ENCODE assay signal across 9 cellular contexts in the genomic region with DNA sequence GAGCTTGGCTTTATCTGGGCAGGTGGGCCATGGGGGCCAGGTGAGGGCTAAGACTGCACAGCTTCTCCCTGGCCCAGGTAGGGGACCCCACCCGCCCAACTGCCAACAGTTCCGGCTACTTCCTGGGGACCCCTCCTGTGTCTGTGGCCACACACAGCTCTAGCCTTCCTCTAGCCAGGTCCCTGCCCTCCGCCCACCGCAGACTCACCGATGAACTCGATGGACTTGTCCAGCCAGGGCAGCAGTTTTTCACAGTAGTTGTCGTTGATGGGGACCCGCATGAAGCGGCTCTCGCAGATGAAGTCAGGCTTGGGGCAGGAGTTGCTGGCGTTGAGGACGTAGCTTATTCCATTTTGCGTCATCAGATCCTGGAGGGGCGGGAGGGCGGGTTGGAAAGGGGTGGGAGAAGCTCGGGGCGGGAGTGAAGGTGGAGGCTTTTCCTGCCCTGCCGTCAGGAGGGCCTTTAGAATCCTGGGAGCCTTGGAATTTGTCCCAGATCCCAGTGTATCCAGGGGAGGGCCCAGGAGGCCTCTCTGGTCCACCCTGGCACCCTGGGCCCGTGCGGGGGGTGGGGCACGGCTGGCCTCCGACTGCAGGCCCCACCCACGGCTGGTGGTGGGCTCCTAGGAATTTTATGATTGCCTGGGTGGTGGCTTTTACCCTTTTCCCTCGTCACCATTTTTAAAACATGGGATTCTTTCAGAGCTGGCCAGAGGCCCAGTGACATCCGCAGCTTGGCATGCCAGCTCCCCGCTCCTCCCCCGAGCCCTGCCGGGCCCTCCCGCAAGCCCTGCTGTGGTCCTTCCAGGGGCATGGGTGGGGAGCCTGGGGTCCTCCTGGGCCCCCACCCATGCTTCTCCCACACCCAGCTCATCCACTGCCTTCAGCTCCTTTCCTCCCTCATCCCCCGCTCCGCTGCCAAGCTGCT. TPM values are rescaled to one million over a fixed set of nuclear protein-coding genes. Genes with fewer than 3 reads are reported as not detected.
A peak's percentile ranks its signal among the peaks of the same experiment; 100 is the strongest.
DNase-seq lines count a peak whose midpoint lies in the region; ATAC-seq, FAIRE-seq and TF ChIP-seq lines count a peak whose summit lies in the region.
"Had no signal": no experiment of that assay in that cellular context is flagged by ENCODE, and none has a peak within 500 bp of the region (broad histone marks: within the 10 kb centered on the region; RNA-seq: fewer than 3 reads in every experiment).

No MANE protein-coding gene starts in this region.

- H3K4me1 ChIP-seq in astrocyte (ENCODE audit: insufficient read depth, low read length) (peaks cover 22% of the 10 kb centered on the region), left ventricle myocardium inferior (peaks cover 63% of the 10 kb centered on the region), sigmoid colon (peaks cover 0 to 42% (median 34%) of the 10 kb centered on the region in 4 donors)

- intact Hi-C loops in left ventricle myocardium inferior (cut with micrococcal nuclease) (no loop called here), sigmoid colon (cut with DNase I) (loop anchor here (1.0 to 5.0 kb wide), 2 partner anchors 14 to 96 kb away; partner anchors contain the start of gene DUSP8)

- peak overlapping the region; percentile 44 for H3K4me2 ChIP-seq in astrocyte (ENCODE audit: low read length)

- WGBS in sigmoid colon, 2 donors: 34 to 59% methylated on average over 31 of the region's 31 CpGs

- H4K20me1 ChIP-seq in astrocyte (ENCODE audit: insufficient read depth, low read length): peaks cover 56% of the 10 kb centered on the region

- peaks cover 8% of the 10 kb centered on the region for H3K36me3 Mint-ChIP-seq in astrocyte (ENCODE audit: low read depth, unreplicated experiment)

- peak overlapping the region; percentile 57 for H3K9ac ChIP-seq in astrocyte (ENCODE audit: low read length)

- peaks cover 3% of the 10 kb centered on the region for H3K4me1 Mint-ChIP-seq in astrocyte (ENCODE audit: low read depth, unreplicated experiment)

- H3K27me3 Mint-ChIP-seq in astrocyte (ENCODE audit: low read depth, unreplicated experiment): peaks cover 3% of the 10 kb centered on the region

- H3K9me3 ChIP-seq in astrocyte (ENCODE audit: insufficient read depth, low read depth, low read length) (no peaks in the 10 kb centered on the region), left ventricle myocardium inferior (replicated peaks) (no peaks in the 10 kb centered on the region), sigmoid colon (no peaks in the 10 kb centered on the region)

- H3K4me3 ChIP-seq in astrocyte (ENCODE audit: insufficient read depth, low read depth, low read length) (no peak overlapping the region), left ventricle myocardium inferior (peak overlapping the region; percentile 29), sigmoid colon (peak overlapping the region in 1 of 4 donors; percentile 10)

- H3K36me3 ChIP-seq in astrocyte (ENCODE audit: insufficient read depth, low read length) (no peaks in the 10 kb centered on the region), left ventricle myocardium inferior (peaks cover 28% of the 10 kb centered on the region), sigmoid colon (peaks cover 0 to 20% (median 7%) of the 10 kb centered on the region in 4 donors)

- no peak for FAIRE-seq in astrocyte (lab: Jason Lieb, UNC)

- no peak overlapping the region for H3K4me3 Mint-ChIP-seq in astrocyte (ENCODE audit: unreplicated experiment)

- peak; percentile 41 for DNase-seq in GM04503 (ENCODE audit: low read depth)
- DNase-seq in astrocyte (ENCODE audit: low read depth): peak; percentile 74
- no peak for DNase-seq in left ventricle myocardium inferior
- peak; percentile 93 for DNase-seq in sigmoid colon
- DNase-seq in middle frontal gyrus (ENCODE audit: extremely low spot score, low spot score): no peak
- no peak for DNase-seq in SIG-M5 (lab: John Stamatoyannopoulos, UW)

- ATAC-seq in HG02840 (IDR thresholded peaks at IDR 0.05; ENCODE audit: low FRiP score, unreplicated experiment) (no peak), HG03135 (IDR thresholded peaks at IDR 0.05; ENCODE audit: unreplicated experiment) (no peak)

- no peaks in the 10 kb centered on the region for H3K79me2 ChIP-seq in astrocyte (ENCODE audit: insufficient read depth, low read length)

- no peak overlapping the region for H3K27ac Mint-ChIP-seq in astrocyte (ENCODE audit: unreplicated experiment)

- H3K9me3 Mint-ChIP-seq in astrocyte (ENCODE audit: unreplicated experiment): no peaks in the 10 kb centered on the region

- no peak overlapping the region for H2AFZ ChIP-seq in astrocyte (ENCODE audit: low read depth, low read length)

- peak in 1 of 4 donors; percentile 61 for TF ChIP-seq EP300 in sigmoid colon (IDR thresholded peaks at IDR 0.05)

- peak in 1 of 2 donors; percentile 9 for TF ChIP-seq POLR2A in sigmoid colon (IDR thresholded peaks at IDR 0.05)

- peak overlapping the region; percentile 69 for H3K27ac ChIP-seq in astrocyte (ENCODE audit: low read depth, low read length)
- H3K27ac ChIP-seq in left ventricle myocardium inferior (replicated peaks): peak overlapping the region; percentile 90
- peak overlapping the region; percentile 92 to 99 (median 95) for H3K27ac ChIP-seq in sigmoid colon

- no peak for TF ChIP-seq CTCF in astrocyte (IDR thresholded peaks at IDR 0.05; ENCODE audit: insufficient read depth, low read depth, low read length)
- TF ChIP-seq CTCF in left ventricle myocardium inferior (IDR thresholded peaks at IDR 0.05; ENCODE audit: borderline replicate concordance): no peak
- TF ChIP-seq CTCF in sigmoid colon (IDR thresholded peaks at IDR 0.05): no peak

- no peaks in the 10 kb centered on the region for H3K27me3 ChIP-seq in astrocyte (ENCODE audit: insufficient read depth, low read length)
- no peaks in the 10 kb centered on the region for H3K27me3 ChIP-seq in left ventricle myocardium inferior (ENCODE audit: low read depth)
- no peaks in the 10 kb centered on the region for H3K27me3 ChIP-seq in sigmoid colon

RNA-seq across cellular contexts. Expression of gene DUSP8, which starts 13.9 kb away (rescaled TPM):
- 13.8 and 14.8 TPM in 2 replicates for total RNA-seq in astrocyte
- 15.3 TPM for total RNA-seq in left ventricle myocardium inferior
- total RNA-seq in sigmoid colon: 1 to 10 TPM in 3 of 4 donors, under 1 TPM in 1; 0.66 to 4.4 (median 2.1) TPM
- 10 to 100 TPM in 1 of 3 donors, 1 to 10 TPM in 2; 6.6 to 12.7 (median 7.0) TPM for polyA plus RNA-seq in sigmoid colon

RNA-seq across cellular contexts. Expression of gene KRTAP5-1, which starts 26.9 kb away (rescaled TPM):
- total RNA-seq in astrocyte: not detected in 2 replicates
- total RNA-seq in left ventricle myocardium inferior: not detected
- total RNA-seq in sigmoid colon: not detected
- not detected for polyA plus RNA-seq in sigmoid colon
- total RNA-seq: T-helper 2 cell treated with Interferon-gamma antibody and Interleukin-4, amounts not matched to agents 100 ng/mL and 5 ng/mL, for 36 hours had no signal

RNA-seq across cellular contexts. Expression of gene KRTAP5-2, which starts 39.9 kb away (rescaled TPM):
- total RNA-seq in astrocyte: not detected in 2 replicates
- not detected for total RNA-seq in left ventricle myocardium inferior
- not detected for total RNA-seq in sigmoid colon
- under 1 TPM in 1 of 3 donors, not detected in 2; 0.29 TPM for polyA plus RNA-seq in sigmoid colon
- total RNA-seq: T-helper 2 cell treated with Interferon-gamma antibody and Interleukin-4, amounts not matched to agents 100 ng/mL and 5 ng/mL, for 36 hours had no signal

RNA-seq across cellular contexts. Expression of gene KRTAP5-3, which starts 50.1 kb away (rescaled TPM):
- not detected in 2 replicates for total RNA-seq in astrocyte
- not detected for total RNA-seq in left ventricle myocardium inferior
- not detected for total RNA-seq in sigmoid colon
- polyA plus RNA-seq in sigmoid colon: not detected
- total RNA-seq: T-helper 2 cell treated with Interferon-gamma antibody and Interleukin-4, amounts not matched to agents 100 ng/mL and 5 ng/mL, for 36 hours had no signal

Comparison
In these comparisons a context has a peak if more than half of its experiments do, and no peak if none do; other contexts are left out.
1. DNase-seq: peak in GM04503 (single experiment), astrocyte (single experiment) and sigmoid colon (single experiment); none in left ventricle myocardium inferior (single experiment), middle frontal gyrus (single experiment) and SIG-M5 (single experiment).
2. Peak in every context shown above with its lines, with median percentiles within 50 percentile points of each other: H3K27ac ChIP-seq.